Comparison of ENCODE assay signal across 1 cellular context in the genomic region with DNA sequence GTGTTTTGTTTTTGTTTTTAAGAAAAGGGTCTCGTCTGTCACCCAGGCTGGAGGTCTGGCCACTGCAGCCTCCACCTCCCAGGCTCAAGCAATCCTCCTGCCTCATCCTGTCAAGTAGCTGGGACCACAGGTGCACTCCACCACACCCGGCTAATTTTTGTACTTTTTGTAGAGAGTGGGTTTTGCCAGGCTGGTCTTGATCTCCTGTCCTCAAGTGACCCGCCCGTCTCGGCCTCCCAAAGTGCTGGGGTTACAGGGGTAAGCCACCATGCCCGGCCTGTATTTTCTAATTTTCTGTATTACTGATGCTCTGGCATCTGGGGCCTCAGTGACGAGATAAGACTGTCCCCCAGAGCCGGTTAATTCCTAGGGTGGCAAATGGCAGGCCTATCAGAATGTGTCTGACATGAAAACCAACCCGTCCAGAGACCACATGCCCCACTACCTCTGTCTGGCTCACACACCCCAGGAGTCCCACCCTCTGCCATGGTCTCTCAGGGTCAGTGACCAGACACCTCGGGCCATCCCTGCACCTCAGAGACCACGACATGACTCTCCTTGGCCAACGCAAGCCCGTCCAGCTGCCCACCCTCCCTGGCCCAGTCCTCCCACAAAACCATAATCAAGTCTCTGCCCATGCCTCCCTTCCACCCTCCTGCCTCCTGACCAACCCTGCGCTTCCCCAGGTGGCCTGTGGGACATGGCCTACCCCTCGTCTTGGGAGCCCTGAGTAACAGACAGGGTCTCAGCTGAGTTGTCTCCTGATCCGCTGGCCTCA.
TF ChIP-seq lines count a peak whose summit lies in the region.

No MANE protein-coding gene starts in this region.

TF ChIP-seq in IMR-90, 13 proteins besides CTCF, POLR2A, EP300 and RAD21:
- no peak for TF ChIP-seq RCOR1 (IDR thresholded peaks at IDR 0.05; ENCODE audit: insufficient replicate concordance, low read length)
- TF ChIP-seq MXI1 (IDR thresholded peaks at IDR 0.05; ENCODE audit: borderline replicate concordance, low read depth, low read length): no peak
- no peak for TF ChIP-seq BHLHE40 (IDR thresholded peaks at IDR 0.05; ENCODE audit: low read depth, low read length)
- TF ChIP-seq MAZ (IDR thresholded peaks at IDR 0.05; ENCODE audit: borderline replicate concordance, low read depth, low read length): no peak
- TF ChIP-seq CEBPB (IDR thresholded peaks at IDR 0.05; ENCODE audit: low read depth, low read length): no peak
- TF ChIP-seq USF2 (IDR thresholded peaks at IDR 0.05; ENCODE audit: low read depth, low read length): no peak
- TF ChIP-seq CHD1 (IDR thresholded peaks at IDR 0.05; ENCODE audit: low read depth, low read length): no peak
- no peak for TF ChIP-seq RFX5 (IDR thresholded peaks at IDR 0.05; ENCODE audit: low read depth, low read length)
- TF ChIP-seq MAFK (IDR thresholded peaks at IDR 0.05; ENCODE audit: low read depth, low read length): no peak
- TF ChIP-seq FOS (IDR thresholded peaks at IDR 0.05; ENCODE audit: low read depth, low read length): no peak
- no peak for TF ChIP-seq SMC3 (IDR thresholded peaks at IDR 0.05; ENCODE audit: low read depth, low read length)
- no peak for TF ChIP-seq NFE2L2 (IDR thresholded peaks at IDR 0.05; ENCODE audit: low read depth, low read length)
- TF ChIP-seq ELK1 (IDR thresholded peaks at IDR 0.05; ENCODE audit: borderline replicate concordance, low read depth, low read length): no peak
